Comparison of ENCODE assay signal across 10 cellular contexts in genomic region chr2:86223682-86224560, GRCh38. TPM values are rescaled to one million over a fixed set of nuclear protein-coding genes. Genes with fewer than 3 reads are reported as not detected.
DNase-seq lines count a peak whose midpoint lies in the region; ATAC-seq, FAIRE-seq and TF ChIP-seq lines count a peak whose summit lies in the region.
"Had no signal": no experiment of that assay in that cellular context is flagged by ENCODE, and none has a peak within 500 bp of the region (broad histone marks: within the 10 kb centered on the region; RNA-seq: fewer than 3 reads in every experiment).

No MANE protein-coding gene starts in this region.

- no peaks in the 10 kb centered on the region for H3K79me2 ChIP-seq in SK-N-SH (ENCODE audit: insufficient read depth)

- WGBS in SK-N-SH (ENCODE audit: low lambda C conversion rate): 89% methylated on average over 2 of the region's 2 CpGs
- 89 to 92% methylated on average over 2 of the region's 2 CpGs for WGBS in sigmoid colon, 2 donors
- 76 to 100% (median 95%) methylated on average over 2 of the region's 2 CpGs for WGBS in ovary, 3 donors

- POLR2A ChIA-PET in SK-N-SH (lab: Yijun Ruan, JAX): interaction anchor here (1.5 kb wide), 1 partner anchor 26 kb away, joined by 4 read pairs; no protein-coding TSS in a partner anchor

- peak overlapping the region; percentile 21; the same call in 1 of the 2 replicates for H3K4me2 ChIP-seq in SK-N-SH

- no peaks in the 10 kb centered on the region for H3F3A ChIP-seq in SK-N-SH (replicated peaks; ENCODE audit: insufficient read depth)

- CTCF ChIA-PET in SK-N-SH (lab: Yijun Ruan, JAX): interaction anchor here (3.0 to 6.4 kb wide), 3 partner anchors 10 to 145 kb away, joined by 15 to 150 read pairs (median 31); no protein-coding TSS in a partner anchor

- H3K9me2 ChIP-seq in SK-N-SH: no peaks in the 10 kb centered on the region

- no peak overlapping the region for H3K9ac ChIP-seq in SK-N-SH

- H2AFZ ChIP-seq in SK-N-SH (ENCODE audit: low read depth): peak overlapping the region; percentile 59

- no peak for TF ChIP-seq EP300 in SK-N-SH (IDR thresholded peaks at IDR 0.05; ENCODE audit: borderline replicate concordance in 1 of 2, low read depth in 1 of 2, low read length in 1 of 2)
- TF ChIP-seq EP300 in sigmoid colon (IDR thresholded peaks at IDR 0.05): peak in 2 of 4 donors; percentile 47 to 74
- TF ChIP-seq EP300 in ovary (IDR thresholded peaks at IDR 0.05): no peak

- H3K4me1 ChIP-seq in SK-N-SH (ENCODE audit: control insufficient read depth in 1 of 2, insufficient read depth in 2 of 2, low read depth in 1 of 2, low read length in 1 of 2) (peaks cover 6 to 27% of the 10 kb centered on the region in 2 experiments; a peak in 2 of 4 replicates), foreskin keratinocyte (peaks cover 13% of the 10 kb centered on the region), sigmoid colon (peaks cover 0 to 55% (median 50%) of the 10 kb centered on the region in 4 donors), ovary (ENCODE audit: insufficient read depth) (peaks cover 7% of the 10 kb centered on the region)

- intact Hi-C loops in sigmoid colon (cut with DNase I): loop anchor here (2.0 to 10.0 kb wide), 4 partner anchors 58 to 218 kb away; partner anchors contain the start of genes KDM3A and REEP1
- intact Hi-C loops in ovary (cut with DNase I): loop anchor here in 2 of 4 donors (5.0 to 10.0 kb wide), 2 partner anchors 141 to 148 kb away; no protein-coding TSS in a partner anchor

- H3K4me3 ChIP-seq in SK-N-SH (ENCODE audit: low read depth in 2 of 2, low read length in 1 of 2) (no peak overlapping the region), sigmoid colon (no peak overlapping the region), ovary (no peak overlapping the region)

- no peak for FAIRE-seq in D721Med (lab: Jason Lieb, UNC)

- H3K27ac ChIP-seq in SK-N-SH (ENCODE audit: low read depth in 2 of 2, low read length in 1 of 2) (peak overlapping the region in 1 of 2 experiments; percentile 31; a peak in 2 of 4 replicates), foreskin keratinocyte (no peak overlapping the region), sigmoid colon (peak overlapping the region; percentile 84 to 96 (median 92)), ovary (no peak overlapping the region)

- peak; percentile 48 for ATAC-seq in foreskin keratinocyte

- TF ChIP-seq RAD21 in SK-N-SH (IDR thresholded peaks at IDR 0.05; ENCODE audit: low read length): no peak

- no peaks in the 10 kb centered on the region for H3K27me3 ChIP-seq in SK-N-SH (ENCODE audit: insufficient read depth)
- no peaks in the 10 kb centered on the region for H3K27me3 ChIP-seq in foreskin keratinocyte
- H3K27me3 ChIP-seq in sigmoid colon: no peaks in the 10 kb centered on the region
- no peaks in the 10 kb centered on the region for H3K27me3 ChIP-seq in ovary

- no peak for TF ChIP-seq CTCF in D721Med (IDR thresholded peaks at IDR 0.05; ENCODE audit: insufficient read depth, missing control alignments)
- TF ChIP-seq CTCF in SK-N-SH (IDR thresholded peaks at IDR 0.05): no peak
- no peak for TF ChIP-seq CTCF in foreskin keratinocyte (conservative IDR thresholded peaks at IDR 0.05)
- no peak for TF ChIP-seq CTCF in sigmoid colon (IDR thresholded peaks at IDR 0.05)
- no peak for TF ChIP-seq CTCF in GM10266 (IDR thresholded peaks at IDR 0.05; ENCODE audit: control insufficient read depth, insufficient read depth, low read depth, missing control alignments)
- TF ChIP-seq CTCF in ovary (IDR thresholded peaks at IDR 0.05): no peak

- H3K9me3 ChIP-seq in SK-N-SH (no peaks in the 10 kb centered on the region), sigmoid colon (no peaks in the 10 kb centered on the region), ovary (no peaks in the 10 kb centered on the region)

- DNase-seq in D721Med (ENCODE audit: insufficient read length, low spot score) (peak; percentile 72), SK-N-SH (no peak), foreskin keratinocyte (peak; percentile 26 to 65), sigmoid colon (peak; percentile 78), NCI-H748 treated with DMSO at 0.1 percent for 48 hours (lab: John Stamatoyannopoulos, UW) (no peak), GM10266 (ENCODE audit: extremely low spot score) (no peak), ovary (no peak)
- no peak for DNase-seq in stimulated activated CD4-positive, alpha-beta T cell treated with anti-CD3 and anti-CD28 coated beads, Interleukin-2, amount 100 ng/mL, for 24 hours
- DNase-seq: activated CD4-positive, alpha-beta memory T cell treated with anti-CD3 and anti-CD28 coated beads, Interleukin-2, amount 10 ng/mL, durations not matched to agents 7 days and 5 days; NCI-H1048 had no signal

- H3K36me3 ChIP-seq in SK-N-SH (replicated peaks in 1 of 2; ENCODE audit: control insufficient read depth in 1 of 2, insufficient read depth in 2 of 2, low read length in 1 of 2) (no peaks in the 10 kb centered on the region), sigmoid colon (no peaks in the 10 kb centered on the region), ovary (no peaks in the 10 kb centered on the region)

- H4K20me1 ChIP-seq in SK-N-SH (ENCODE audit: insufficient read depth): no peaks in the 10 kb centered on the region

- no peak for TF ChIP-seq POLR2A in sigmoid colon (IDR thresholded peaks at IDR 0.05)
- no peak for TF ChIP-seq POLR2A in ovary (IDR thresholded peaks at IDR 0.05)

TF ChIP-seq in SK-N-SH, 30 proteins besides CTCF, POLR2A, EP300 and RAD21:
- TF ChIP-seq POLR2AphosphoS5 (IDR thresholded peaks at IDR 0.05; ENCODE audit: low read depth, low read length): no peak
- no peak for TF ChIP-seq MEF2A (IDR thresholded peaks at IDR 0.05; ENCODE audit: borderline replicate concordance, low read depth)
- TF ChIP-seq FOSL2 (IDR thresholded peaks at IDR 0.05; ENCODE audit: borderline replicate concordance, low read depth): peak; percentile 8; the same call in 1 of the 2 replicates
- TF ChIP-seq JUND (IDR thresholded peaks at IDR 0.05): no peak
- TF ChIP-seq TEAD4 (IDR thresholded peaks at IDR 0.05; ENCODE audit: borderline replicate concordance, insufficient read depth): no peak
- TF ChIP-seq TCF12 (IDR thresholded peaks at IDR 0.05): no peak
- no peak for TF ChIP-seq GABPA (IDR thresholded peaks at IDR 0.05; ENCODE audit: low read depth)
- no peak for TF ChIP-seq ELF1 (IDR thresholded peaks at IDR 0.05)

RNA-seq across cellular contexts. Expression of gene MRPL35, which starts 24.7 kb away (rescaled TPM):
- polyA plus RNA-seq in SK-N-SH (2012; rRNA removed) (33.0 and 36.6 TPM in 2 replicates), foreskin keratinocyte (41.1 and 47.9 TPM in 2 replicates), sigmoid colon (10 to 100 TPM; 47.4 to 89.5 (median 68.2) TPM), ovary (10 to 100 TPM; 18.6 to 49.1 TPM)
- 30.0 and 35.2 TPM in 2 replicates for polyA plus RNA-seq in SK-N-SH (2012; cell fraction: cytosol; rRNA removed)
- polyA plus RNA-seq in SK-N-SH (2012; cell fraction: nucleus; rRNA removed): 15.0 and 25.6 TPM in 2 replicates
- total RNA-seq in foreskin keratinocyte (51.6 and 54.3 TPM in 2 replicates), sigmoid colon (10 to 100 TPM; 17.7 to 31.4 (median 27.7) TPM), ovary (10 to 100 TPM in 6 of 7 donors, 1 to 10 TPM in 1; 9.5 to 29.7 (median 21.4) TPM)

RNA-seq across cellular contexts. Expression of gene IMMT, which starts 28.7 kb away (rescaled TPM):
- polyA plus RNA-seq in SK-N-SH (2012; rRNA removed) (36.3 and 48.5 TPM in 2 replicates), foreskin keratinocyte (70.3 and 79.4 TPM in 2 replicates), sigmoid colon (10 to 100 TPM; 60.1 to 90.2 (median 73.1) TPM), ovary (10 to 100 TPM; 30.6 to 99.4 TPM)
- 48.3 and 51.1 TPM in 2 replicates for polyA plus RNA-seq in SK-N-SH (2012; cell fraction: cytosol; rRNA removed)
- 30.2 and 52.0 TPM in 2 replicates for polyA plus RNA-seq in SK-N-SH (2012; cell fraction: nucleus; rRNA removed)
- total RNA-seq in foreskin keratinocyte (95.6 and 105 TPM in 2 replicates), sigmoid colon (10 to 100 TPM; 46.1 to 48.2 (median 48.2) TPM), ovary (10 to 100 TPM; 22.8 to 64.9 (median 48.4) TPM)

Comparison
In these comparisons a context has a peak if more than half of its experiments do, and no peak if none do; other contexts are left out.
1. DNase-seq: peak in D721Med (single experiment), foreskin keratinocyte (2 of 2) and sigmoid colon (single experiment); none in SK-N-SH (single experiment), NCI-H748 treated with DMSO at 0.1 percent for 48 hours (single experiment), GM10266 (single experiment), ovary (0 of 5) and stimulated activated CD4-positive, alpha-beta T cell treated with anti-CD3 and anti-CD28 coated beads, Interleukin-2, amount 100 ng/mL, for 24 hours (0 of 2).
2. H3K27ac ChIP-seq: peak in sigmoid colon (4 of 4); none in foreskin keratinocyte (single experiment) and ovary (0 of 2).